ENCODE assay signal across 19 cellular contexts in the genomic region with DNA sequence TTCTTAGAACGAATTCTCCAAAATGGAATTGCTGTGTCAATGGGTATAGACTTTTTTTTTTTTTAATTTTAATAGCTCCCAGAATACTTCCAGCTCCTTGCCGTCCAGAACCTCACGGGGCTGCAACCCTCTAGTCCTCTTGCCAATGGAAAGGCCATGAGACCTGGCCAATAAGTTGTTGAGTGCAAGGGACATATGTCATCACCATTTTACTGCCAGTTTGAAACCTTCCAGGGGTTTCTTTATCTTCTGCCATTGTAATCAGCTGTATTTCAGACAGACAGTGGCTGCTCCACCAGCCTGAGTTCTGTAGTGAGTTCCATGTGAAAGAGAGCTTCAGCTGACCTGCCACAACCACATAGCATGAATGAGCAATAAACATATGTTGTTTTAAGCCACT.
DNase-seq lines count a peak whose midpoint lies in the region; ATAC-seq and TF ChIP-seq lines count a peak whose summit lies in the region.
"Had no signal": no experiment of that assay in that cellular context is flagged by ENCODE, and none has a peak within 500 bp of the region (broad histone marks: within the 10 kb centered on the region; RNA-seq: fewer than 3 reads in every experiment).

No MANE protein-coding gene starts in this region.

- H3K36me3 ChIP-seq in right atrium auricular region (no peaks in the 10 kb centered on the region), heart left ventricle (no peaks in the 10 kb centered on the region)
- H3K36me3 ChIP-seq: BLaER1 treated with 17β-estradiol and CSF1 and Interleukin-3, amounts not matched to agents 10 nM and 100 nM had no signal

- 40 to 54% (median 45%) methylated on average over 3 of the region's 3 CpGs for WGBS in heart left ventricle, 4 donors

- ATAC-seq in Right ventricle myocardium inferior, result peak; percentile 77
- ATAC-seq in heart left ventricle, result peak; percentile 88 to 97 (median 93)
- ATAC-seq in left cardiac atrium, result peak; percentile 72 to 90
- ATAC-seq in left ventricle myocardium superior, result peak; percentile 94
- no peak for ATAC-seq in GM19452 (IDR thresholded peaks at IDR 0.05; ENCODE audit: unreplicated experiment)
- ATAC-seq in GM18502 (IDR thresholded peaks at IDR 0.05; ENCODE audit: poor library complexity, unreplicated experiment), result no peak
- ATAC-seq: A549; CD8-positive, alpha-beta T cell had no signal

- H3K4me1 ChIP-seq in right atrium auricular region (no peaks in the 10 kb centered on the region), heart left ventricle (peaks cover 0 to 16% (median 0%) of the 10 kb centered on the region in 12 donors)
- H3K4me1 ChIP-seq: A549; BLaER1 treated with 17β-estradiol and CSF1 and Interleukin-3, amounts not matched to agents 10 nM and 100 nM; Caco-2 had no signal

- DNase-seq in Right ventricle myocardium inferior (ENCODE audit: missing footprints), result no peak
- DNase-seq in right atrium auricular region (ENCODE audit: low spot score), result no peak
- peak in 2 of 5 donors; percentile 24 to 34 for DNase-seq in heart left ventricle
- no peak for DNase-seq in left cardiac atrium
- DNase-seq in left ventricle myocardium superior, result no peak
- no peak for DNase-seq in NCI-H2171 (lab: John Stamatoyannopoulos, UW)
- DNase-seq: AML-193; Caco-2; Calu3; CD4-positive, alpha-beta T cell; CD8-positive, alpha-beta T cell; DMS79 treated with DMSO at 0.1 percent for 48 hours; GF-D8 had no signal

- no peaks in the 10 kb centered on the region for H3K27me3 ChIP-seq in right atrium auricular region
- H3K27me3 ChIP-seq in heart left ventricle, result no peaks in the 10 kb centered on the region
- H3K27me3 ChIP-seq: BLaER1 treated with 17β-estradiol and CSF1 and Interleukin-3, amounts not matched to agents 10 nM and 100 nM had no signal

- H3K9me3 ChIP-seq in right atrium auricular region (no peaks in the 10 kb centered on the region), heart left ventricle (no peaks in the 10 kb centered on the region)
- H3K9me3 ChIP-seq: A549, Caco-2 had no signal

- no peak for TF ChIP-seq POLR2A in heart left ventricle (IDR thresholded peaks at IDR 0.05)

- no peak overlapping the region for H3K4me3 ChIP-seq in right atrium auricular region
- H3K4me3 ChIP-seq in heart left ventricle, result no peak overlapping the region
- H3K4me3 ChIP-seq: A549; BLaER1 treated with 17β-estradiol and CSF1 and Interleukin-3, amounts not matched to agents 10 nM and 100 nM had no signal

- intact Hi-C loops in Right ventricle myocardium inferior (cut with DNase I), result no loop called here
- intact Hi-C loops in heart left ventricle (cut with DNase I), result no loop called here
- intact Hi-C loops in left cardiac atrium (cut with DNase I), result no loop called here
- intact Hi-C loops in left ventricle myocardium superior (cut with micrococcal nuclease), result no loop called here

- TF ChIP-seq CTCF in right atrium auricular region (IDR thresholded peaks at IDR 0.05), result no peak
- TF ChIP-seq CTCF in heart left ventricle (IDR thresholded peaks at IDR 0.05), result no peak

- H3K27ac ChIP-seq in right atrium auricular region, result no peak overlapping the region
- H3K27ac ChIP-seq in heart left ventricle, result no peak overlapping the region
- H3K27ac ChIP-seq: 22Rv1; A549; BLaER1 treated with 17β-estradiol and CSF1 and Interleukin-3, amounts not matched to agents 10 nM and 100 nM; C4-2B had no signal

Comparison
In these comparisons a context has a peak if more than half of its experiments do, and no peak if none do; other contexts are left out.
1. ATAC-seq: peak in Right ventricle myocardium inferior (single experiment), heart left ventricle (4 of 4), left cardiac atrium (2 of 2) and left ventricle myocardium superior (single experiment); none in GM19452 (single experiment) and GM18502 (single experiment).